ENCODE assay signal across 15 cellular contexts in the genomic region with DNA sequence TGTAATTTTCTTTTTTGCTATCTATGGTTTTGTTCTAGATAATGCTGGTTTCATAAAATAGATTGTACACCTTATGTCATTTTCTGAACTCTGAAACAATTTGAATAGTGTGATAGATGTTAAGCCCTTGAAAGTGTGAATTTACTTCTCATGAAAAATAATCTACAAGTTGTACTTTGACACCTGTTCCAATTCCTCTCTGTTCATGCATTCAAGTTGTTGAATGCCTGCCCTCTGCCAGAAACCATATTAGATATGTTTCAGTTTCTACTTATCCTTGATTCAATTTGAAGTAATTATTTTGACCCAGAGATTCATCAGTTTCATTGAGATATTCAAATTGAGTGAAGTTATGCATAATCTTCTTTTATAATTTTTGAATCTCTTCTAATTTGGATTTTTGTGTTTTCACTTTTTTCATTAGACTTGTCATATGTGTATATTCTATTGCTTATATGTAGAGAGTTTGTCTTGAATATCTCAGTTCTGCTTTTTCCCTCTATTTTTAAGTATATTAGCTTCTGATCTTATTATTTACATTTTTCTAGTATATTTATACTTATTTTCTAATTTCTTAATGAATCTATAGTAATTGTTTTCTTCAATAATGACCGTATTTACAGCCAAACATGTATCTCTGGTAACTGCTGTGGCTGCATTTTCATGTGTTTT.
DNase-seq lines count a peak whose midpoint lies in the region; ATAC-seq, FAIRE-seq and TF ChIP-seq lines count a peak whose summit lies in the region.
"Had no signal": no experiment of that assay in that cellular context is flagged by ENCODE, and none has a peak within 500 bp of the region (broad histone marks: within the 10 kb centered on the region; RNA-seq: fewer than 3 reads in every experiment).

No MANE protein-coding gene starts in this region.

- DNase-seq in small intestine: no peak
- no peak for DNase-seq in iPS-NIHi11 (ENCODE audit: low spot score)
- no peak for DNase-seq in smooth muscle cell (lab: John Stamatoyannopoulos, UW; ENCODE audit: unreplicated experiment)
- DNase-seq: activated CD8-positive, alpha-beta memory T cell treated with anti-CD3 and anti-CD28 coated beads for 24 hours; effector memory CD4-positive, alpha-beta T cell; GF-D8; H7; hippocampal formation; Peyer's patch; stimulated activated CD4-positive, alpha-beta T cell treated with anti-CD3 and anti-CD28 coated beads, Interleukin-4, amount 100 ng/mL, for 1 hour had no signal

- no peak for TF ChIP-seq CTCF in smooth muscle cell (IDR thresholded peaks at IDR 0.05; ENCODE audit: borderline replicate concordance, insufficient read depth, poor library complexity, severe bottlenecking)

- no peak overlapping the region for H3K4me3 ChIP-seq in small intestine (ENCODE audit: low read depth in 1 of 2, low read length in 2 of 2)
- no peak overlapping the region for H3K4me3 ChIP-seq in smooth muscle cell
- H3K4me3 ChIP-seq: Peyer's patch had no signal

- no peak overlapping the region for H3K9ac ChIP-seq in smooth muscle cell (ENCODE audit: low read depth)

- H3K4me1 ChIP-seq in small intestine (ENCODE audit: control insufficient read depth in 2 of 2, insufficient read depth in 1 of 2, low read depth in 1 of 2, low read length in 1 of 2) (no peaks in the 10 kb centered on the region), smooth muscle cell (ENCODE audit: low read depth) (no peaks in the 10 kb centered on the region)
- H3K4me1 ChIP-seq: Peyer's patch had no signal

- no peak overlapping the region for H2AFZ ChIP-seq in smooth muscle cell (ENCODE audit: low read depth)

- FAIRE-seq in small intestine (lab: Jason Lieb, UNC): peak; percentile 70

- H3K9me3 ChIP-seq in small intestine (ENCODE audit: control insufficient read depth, low read depth): no peaks in the 10 kb centered on the region
- no peaks in the 10 kb centered on the region for H3K9me3 ChIP-seq in smooth muscle cell (replicated peaks; ENCODE audit: low read depth)
- H3K9me3 ChIP-seq: Peyer's patch had no signal

- H3K27me3 ChIP-seq in small intestine (ENCODE audit: control insufficient read depth in 2 of 2, insufficient read depth in 2 of 2, low read length in 2 of 2) (no peaks in the 10 kb centered on the region), smooth muscle cell (ENCODE audit: low read depth) (no peaks in the 10 kb centered on the region)
- H3K27me3 ChIP-seq: Peyer's patch had no signal

- peak; percentile 62 for ATAC-seq in GM18870 (IDR thresholded peaks at IDR 0.05; ENCODE audit: unreplicated experiment)
- ATAC-seq in GM21576 (IDR thresholded peaks at IDR 0.05; ENCODE audit: unreplicated experiment): peak; percentile 75
- ATAC-seq in HG03066 (IDR thresholded peaks at IDR 0.05; ENCODE audit: low read depth, unreplicated experiment): peak; percentile 66
- no peak for ATAC-seq in GM19035 (IDR thresholded peaks at IDR 0.05; ENCODE audit: unreplicated experiment)

- no peak overlapping the region for H3K4me2 ChIP-seq in smooth muscle cell

- H3K36me3 ChIP-seq in small intestine (ENCODE audit: control insufficient read depth in 2 of 2, insufficient read depth in 2 of 2, low read length in 2 of 2) (no peaks in the 10 kb centered on the region), smooth muscle cell (ENCODE audit: low read depth) (no peaks in the 10 kb centered on the region)
- H3K36me3 ChIP-seq: Peyer's patch had no signal

- no peaks in the 10 kb centered on the region for H3F3A ChIP-seq in smooth muscle cell (ENCODE audit: low read depth)

- H3K27ac ChIP-seq in small intestine (ENCODE audit: low read depth in 1 of 2, low read length in 1 of 2) (no peak overlapping the region), smooth muscle cell (ENCODE audit: low read depth) (no peak overlapping the region)
- H3K27ac ChIP-seq: Peyer's patch, VCaP had no signal

- H3K79me2 ChIP-seq in smooth muscle cell (ENCODE audit: low read depth): no peaks in the 10 kb centered on the region

- H4K20me1 ChIP-seq in smooth muscle cell (ENCODE audit: low read depth): no peaks in the 10 kb centered on the region

- 76 to 83% (median 80%) methylated on average over 1 of the region's 1 CpG for WGBS in small intestine, 3 donors
- WGBS in smooth muscle cell (ENCODE audit: low lambda C conversion rate): 90% methylated on average over 1 of the region's 1 CpG
